15 cellular contexts compared by ENCODE assay signal in the genomic region with DNA sequence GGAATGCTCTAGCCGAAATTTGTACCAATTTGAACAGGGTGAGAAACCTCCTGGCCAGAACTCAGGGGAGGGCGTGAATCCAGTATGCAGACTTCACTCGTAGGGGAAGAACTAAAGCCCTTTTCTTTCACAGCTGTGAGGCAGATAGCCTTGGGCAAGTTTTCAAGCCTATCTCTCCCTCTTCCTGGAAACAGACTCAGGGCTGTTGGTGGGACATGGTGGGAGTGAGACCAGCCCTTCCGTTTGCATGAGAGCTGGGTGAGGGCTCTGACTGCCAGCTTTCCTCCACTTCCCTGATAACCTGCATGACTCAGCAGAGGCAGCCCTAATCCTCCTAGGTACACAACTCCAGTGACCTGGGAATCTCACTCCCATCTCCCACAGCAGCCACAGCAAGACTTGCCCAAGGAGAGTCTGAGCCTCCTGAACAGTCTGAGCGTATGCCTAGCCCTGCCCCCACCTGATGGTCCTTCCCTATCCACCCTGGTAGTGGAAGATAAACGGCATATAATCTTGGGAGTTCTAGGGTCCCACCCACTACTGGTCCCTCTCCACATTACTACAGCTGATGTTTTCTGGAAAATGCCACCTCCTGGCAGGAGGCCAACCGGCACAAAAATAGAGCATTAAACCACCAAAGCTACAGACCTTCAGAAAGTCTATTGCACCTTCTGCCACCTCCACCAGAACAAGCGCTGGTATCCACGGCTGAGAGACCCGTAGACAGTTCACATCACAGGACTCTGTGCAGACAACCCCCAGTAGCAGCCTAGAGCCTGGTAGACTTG.
DNase-seq lines count a peak whose midpoint lies in the region; ATAC-seq, FAIRE-seq and TF ChIP-seq lines count a peak whose summit lies in the region.
"Had no signal": no experiment of that assay in that cellular context is flagged by ENCODE, and none has a peak within 500 bp of the region (broad histone marks: within the 10 kb centered on the region; RNA-seq: fewer than 3 reads in every experiment).

No MANE protein-coding gene starts in this region.

- FAIRE-seq in K562 (lab: Jason Lieb, UNC): peak; percentile 67

- no peaks in the 10 kb centered on the region for H3K36me3 ChIP-seq in K562 (ENCODE audit: control insufficient read depth, insufficient read depth, low read length)
- H3K36me3 ChIP-seq: sigmoid colon had no signal

- peaks cover 8% of the 10 kb centered on the region; the same call in 1 of the 3 replicates for H3K79me2 ChIP-seq in K562 (ENCODE audit: control insufficient read depth, insufficient read depth, low read length)

- H3K27ac ChIP-seq in K562 (ENCODE audit: extremely low read depth, low read depth, low read length): peak overlapping the region; percentile 81
- H3K27ac ChIP-seq: sigmoid colon had no signal

- WGBS in K562 (ENCODE audit: insufficient coverage, low coverage, missing lambda C conversion rate): 10% methylated on average over 10 of the region's 10 CpGs

- peaks cover 3 to 12% (median 11%) of the 10 kb centered on the region in 3 donors for H3K4me1 Mint-ChIP-seq in naive B cell
- H3K4me1 Mint-ChIP-seq: CD14-positive monocyte had no signal

- TF ChIP-seq CTCF in K562 (IDR thresholded peaks at IDR 0.05 in 2 of 3, conservative IDR thresholded peaks at IDR 0.05 in 1 of 3; ENCODE audit: insufficient read depth in 2 of 3, low read depth in 1 of 3, low read length in 3 of 3): no peak

- no peaks in the 10 kb centered on the region for H4K20me1 ChIP-seq in K562 (replicated peaks; ENCODE audit: control insufficient read depth, insufficient read depth, low read length)

- peak overlapping the region; percentile 78 for H3K4me2 ChIP-seq in K562 (ENCODE audit: insufficient read depth, low read length)

- peak overlapping the region; percentile 91 for H2AFZ ChIP-seq in K562 (ENCODE audit: low read depth, low read length)

- POLR2A ChIA-PET in K562 (lab: Yijun Ruan, JAX): interaction anchor here (0.6 to 2.0 kb wide), 5 partner anchors 9 to 39 kb away, joined by 3 to 5 read pairs (median 3); no protein-coding TSS in a partner anchor

- H3K27ac Mint-ChIP-seq in naive B cell: peak overlapping the region in 4 of 6 donors; percentile 18 to 46 (median 34)
- H3K27ac Mint-ChIP-seq: CD14-positive monocyte; stimulated activated naive B cell treated with anti-CD40 and anti-IgM and Interleukin-4, amounts not matched to agents 10 μg/mL and 1 μg/mL and 100 μg/mL, for 72 hours had no signal

- peak; percentile 72 for TF ChIP-seq POLR2A in K562 (conservative IDR thresholded peaks at IDR 0.05)

- peaks cover 13 to 22% of the 10 kb centered on the region in 2 experiments; a peak in 3 of 5 replicates for H3K4me1 ChIP-seq in K562 (replicated peaks in 1 of 2; ENCODE audit: control insufficient read depth in 2 of 2, insufficient read depth in 2 of 2, low read length in 2 of 2)
- H3K4me1 ChIP-seq: sigmoid colon had no signal

- peaks cover 4% of the 10 kb centered on the region; the same call in 1 of the 2 replicates for H3K9me3 ChIP-seq in K562 (replicated peaks; ENCODE audit: control insufficient read depth, insufficient read depth, low read depth, low read length)

- intact Hi-C loops in K562 (cut with micrococcal nuclease): loop anchor here (10.0 kb wide), 1 partner anchor 55 kb away; no protein-coding TSS in a partner anchor

- peak; percentile 82; the same call in 1 of the 2 replicates for TF ChIP-seq EP300 in K562 (IDR thresholded peaks at IDR 0.05; ENCODE audit: low read length)

- no TSS peak for BruUV-seq in K562 (replicated peaks; lab: Mats Ljungman, UMichigan)

- CTCF ChIA-PET in K562 (lab: Yijun Ruan, JAX; ENCODE audit: low intra/inter-chr PET ratio): no interaction called here

- no peaks in the 10 kb centered on the region for H3K27me3 Mint-ChIP-seq in naive B cell
- H3K27me3 Mint-ChIP-seq: stimulated activated naive B cell treated with anti-CD40 and anti-IgM and Interleukin-4, amounts not matched to agents 10 μg/mL and 1 μg/mL and 100 μg/mL, for 72 hours had no signal

- no peaks in the 10 kb centered on the region for H3K9me1 ChIP-seq in K562 (ENCODE audit: control insufficient read depth, insufficient read depth, low read length)

- peaks cover 13 to 32% of the 10 kb centered on the region in 2 donors for H3K36me3 Mint-ChIP-seq in naive B cell

- H3K9ac ChIP-seq in K562 (ENCODE audit: insufficient read depth in 1 of 2, low read depth in 2 of 2, low read length in 2 of 2): peak overlapping the region; percentile 63 to 83

- in situ Hi-C loops in K562 (cut with MboI): no loop called here

- ATAC-seq in K562 (peak; percentile 85), naive B cell (ENCODE audit: low read depth in 2 of 2) (no peak), GM21723 (IDR thresholded peaks at IDR 0.05; ENCODE audit: unreplicated experiment) (no peak), HG03457 (IDR thresholded peaks at IDR 0.05; ENCODE audit: unreplicated experiment) (no peak), GM21367 (IDR thresholded peaks at IDR 0.05; ENCODE audit: unreplicated experiment) (no peak)
- ATAC-seq: stimulated activated naive B cell treated with anti-CD40 and anti-IgM and Interleukin-4, amounts not matched to agents 10 μg/mL and 1 μg/mL and 100 μg/mL, for 72 hours had no signal

- DNase-seq in Daoy (ENCODE audit: low read depth): peak; percentile 51
- peak; percentile 53 for DNase-seq in M059J (ENCODE audit: low read depth)
- DNase-seq in K562 (ENCODE audit: extremely low read depth in 1 of 4, low spot score in 3 of 4): peak; percentile 46 to 88 (median 54)
- no peak for DNase-seq in naive B cell
- no peak for DNase-seq in activated CD4-positive, alpha-beta T cell treated with anti-CD3 and anti-CD28 coated beads for 1 hour
- DNase-seq: GF-D8; GOT3; hypothalamus; MV-4-11; sigmoid colon; stimulated activated naive B cell treated with anti-CD40 and anti-IgM and Interleukin-4, amounts not matched to agents 10 μg/mL and 1 μg/mL and 100 μg/mL, for 72 hours had no signal

- no peaks in the 10 kb centered on the region for H3K27me3 ChIP-seq in K562 (ENCODE audit: control insufficient read depth in 2 of 2, insufficient read depth in 2 of 2, low read length in 2 of 2)
- H3K27me3 ChIP-seq: sigmoid colon had no signal

- H3K9me3 Mint-ChIP-seq in naive B cell: peaks cover 0 to 15% (median 6%) of the 10 kb centered on the region in 7 donors

- TF ChIP-seq RAD21 in K562 (CRISPR knock-in tag; conservative IDR thresholded peaks at IDR 0.05 in 1 of 2, IDR thresholded peaks at IDR 0.05 in 1 of 2): peak in 1 of 2 experiments; percentile 25; a peak in 2 of 4 replicates

- peak overlapping the region in 1 of 8 donors; percentile 22 for H3K4me3 Mint-ChIP-seq in naive B cell
- H3K4me3 Mint-ChIP-seq: CD14-positive monocyte; stimulated activated naive B cell treated with anti-CD40 and anti-IgM and Interleukin-4, amounts not matched to agents 10 μg/mL and 1 μg/mL and 100 μg/mL, for 72 hours had no signal

- peak overlapping the region; percentile 38 for H3K4me3 ChIP-seq in K562
- H3K4me3 ChIP-seq: sigmoid colon had no signal

TF ChIP-seq in K562, 482 proteins besides CTCF, POLR2A, EP300 and RAD21 (continues in another document):
- TF ChIP-seq SIN3A (IDR thresholded peaks at IDR 0.05; ENCODE audit: borderline replicate concordance in 2 of 2, control insufficient read depth in 1 of 2, low read depth in 2 of 2, low read length in 2 of 2): 0 out of 4 replicates have a peak, but pooled peaks of 1 of the 2 experiments have one; percentile 6
- TF ChIP-seq, protein P1, sequence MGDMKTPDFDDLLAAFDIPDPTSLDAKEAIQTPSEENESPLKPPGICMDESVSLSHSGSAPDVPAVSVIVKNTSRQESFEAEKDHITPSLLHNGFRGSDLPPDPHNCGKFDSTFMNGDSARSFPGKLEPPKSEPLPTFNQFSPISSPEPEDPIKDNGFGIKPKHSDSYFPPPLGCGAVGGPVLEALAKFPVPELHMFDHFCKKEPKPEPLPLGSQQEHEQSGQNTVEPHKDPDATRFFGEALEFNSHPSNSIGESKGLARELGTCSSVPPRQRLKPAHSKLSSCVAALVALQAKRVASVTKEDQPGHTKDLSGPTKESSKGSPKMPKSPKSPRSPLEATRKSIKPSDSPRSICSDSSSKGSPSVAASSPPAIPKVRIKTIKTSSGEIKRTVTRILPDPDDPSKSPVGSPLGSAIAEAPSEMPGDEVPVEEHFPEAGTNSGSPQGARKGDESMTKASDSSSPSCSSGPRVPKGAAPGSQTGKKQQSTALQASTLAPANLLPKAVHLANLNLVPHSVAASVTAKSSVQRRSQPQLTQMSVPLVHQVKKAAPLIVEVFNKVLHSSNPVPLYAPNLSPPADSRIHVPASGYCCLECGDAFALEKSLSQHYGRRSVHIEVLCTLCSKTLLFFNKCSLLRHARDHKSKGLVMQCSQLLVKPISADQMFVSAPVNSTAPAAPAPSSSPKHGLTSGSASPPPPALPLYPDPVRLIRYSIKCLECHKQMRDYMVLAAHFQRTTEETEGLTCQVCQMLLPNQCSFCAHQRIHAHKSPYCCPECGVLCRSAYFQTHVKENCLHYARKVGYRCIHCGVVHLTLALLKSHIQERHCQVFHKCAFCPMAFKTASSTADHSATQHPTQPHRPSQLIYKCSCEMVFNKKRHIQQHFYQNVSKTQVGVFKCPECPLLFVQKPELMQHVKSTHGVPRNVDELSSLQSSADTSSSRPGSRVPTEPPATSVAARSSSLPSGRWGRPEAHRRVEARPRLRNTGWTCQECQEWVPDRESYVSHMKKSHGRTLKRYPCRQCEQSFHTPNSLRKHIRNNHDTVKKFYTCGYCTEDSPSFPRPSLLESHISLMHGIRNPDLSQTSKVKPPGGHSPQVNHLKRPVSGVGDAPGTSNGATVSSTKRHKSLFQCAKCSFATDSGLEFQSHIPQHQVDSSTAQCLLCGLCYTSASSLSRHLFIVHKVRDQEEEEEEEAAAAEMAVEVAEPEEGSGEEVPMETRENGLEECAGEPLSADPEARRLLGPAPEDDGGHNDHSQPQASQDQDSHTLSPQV (IDR thresholded peaks at IDR 0.05): peak; percentile 75
- no peak for TF ChIP-seq ZNF507 (tag; conservative IDR thresholded peaks at IDR 0.05)
- TF ChIP-seq ARID1B (IDR thresholded peaks at IDR 0.05): peak; percentile 86
- TF ChIP-seq ZEB2 (IDR thresholded peaks at IDR 0.05): peak; percentile 84
- TF ChIP-seq TBL1XR1 (IDR thresholded peaks at IDR 0.05; ENCODE audit: low read length in 2 of 2): peak in 1 of 2 experiments; percentile 55; a peak in 1 of 4 replicates
- peak; percentile 85 for TF ChIP-seq SMARCE1 (IDR thresholded peaks at IDR 0.05)
- TF ChIP-seq ZNF24 (IDR thresholded peaks at IDR 0.05): 0 out of 2 replicates have a peak, but pooled peaks have one; percentile 46
- no peak for TF ChIP-seq ZKSCAN8 (CRISPR knock-in tag; IDR thresholded peaks at IDR 0.05)

Comparison
In these comparisons a context has a peak if more than half of its experiments do, and no peak if none do; other contexts are left out.
1. DNase-seq: peak in Daoy (single experiment), M059J (single experiment) and K562 (4 of 4); none in naive B cell (single experiment) and activated CD4-positive, alpha-beta T cell treated with anti-CD3 and anti-CD28 coated beads for 1 hour (single experiment).